ENCODE assay signal across 13 cellular contexts in the genomic region with DNA sequence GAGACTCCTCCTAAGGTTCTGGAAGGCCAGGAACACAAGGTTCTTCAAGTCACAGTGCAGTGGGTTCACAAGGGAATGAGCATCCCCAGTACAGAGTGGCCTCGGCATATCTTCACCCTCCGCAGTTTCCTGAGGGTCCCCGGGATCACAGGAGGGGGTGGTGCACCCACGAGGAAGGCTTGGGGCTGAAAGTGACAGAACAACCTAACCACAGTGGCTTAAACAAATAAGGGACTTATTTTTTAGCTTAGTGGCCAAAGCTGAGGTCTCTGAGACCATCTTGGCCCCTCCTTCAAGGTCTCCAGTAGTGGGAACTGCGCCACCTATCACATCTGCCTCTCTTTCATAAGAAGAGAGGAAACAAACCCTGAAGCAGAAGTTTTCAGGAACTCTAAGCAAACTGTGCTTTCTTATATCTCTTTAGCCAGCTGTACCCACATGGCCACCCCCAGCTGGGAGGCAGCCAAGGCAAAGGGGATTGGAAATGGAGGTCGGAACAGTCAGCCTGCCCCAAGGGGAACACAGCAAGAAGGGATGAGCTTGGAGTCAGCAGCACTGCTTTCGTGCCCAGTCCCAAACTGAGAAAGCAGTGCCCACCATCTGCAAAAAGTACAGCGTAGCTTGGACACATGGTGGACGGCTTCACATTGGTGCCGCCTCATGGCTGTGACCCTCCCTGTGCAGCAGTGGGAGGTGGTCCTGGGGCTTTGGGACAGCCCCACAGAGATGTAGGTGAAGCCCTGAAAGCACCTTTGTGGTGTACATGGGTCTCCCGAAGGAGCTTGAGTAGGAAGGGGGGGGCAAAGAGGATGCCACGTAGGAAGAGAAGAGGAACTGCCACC.
DNase-seq lines count a peak whose midpoint lies in the region; ATAC-seq and TF ChIP-seq lines count a peak whose summit lies in the region.
"Had no signal": no experiment of that assay in that cellular context is flagged by ENCODE, and none has a peak within 500 bp of the region (broad histone marks: within the 10 kb centered on the region; RNA-seq: fewer than 3 reads in every experiment).

No MANE protein-coding gene starts in this region.

- POLR2A ChIA-PET in PC-3 (lab: Charles Lee; ENCODE audit: unreplicated experiment) = no interaction called here

- DNase-seq in GM12864 (ENCODE audit: low read depth) = peak; percentile 44
- DNase-seq in PC-3 = no peak
- no peak for DNase-seq in activated CD4-positive, CD25-positive, alpha-beta regulatory T cell (lab: John Stamatoyannopoulos, UW)
- DNase-seq in psoas muscle = no peak
- no peak for DNase-seq in NCI-H128 (lab: John Stamatoyannopoulos, UW; ENCODE audit: unreplicated experiment)
- no peak for DNase-seq in colonic mucosa
- DNase-seq: activated CD4-positive, alpha-beta T cell treated with anti-CD3 and anti-CD28 coated beads for 48 hours; small intestine; stomach had no signal

- H4K20me1 ChIP-seq in PC-3 (ENCODE audit: low read length) = no peaks in the 10 kb centered on the region

- WGBS in psoas muscle, 3 donors = 70 to 76% (median 73%) methylated on average over 12 of the region's 12 CpGs

- H2AFZ ChIP-seq in PC-3 (ENCODE audit: low read length) = no peak overlapping the region

- no peak overlapping the region for H3K4me2 ChIP-seq in PC-3 (ENCODE audit: low read length)

- no peaks in the 10 kb centered on the region for H3F3A ChIP-seq in PC-3 (ENCODE audit: low read length, unreplicated experiment)

- H3K27ac ChIP-seq in PC-3 (ENCODE audit: low read length) = no peak overlapping the region
- no peak overlapping the region for H3K27ac ChIP-seq in psoas muscle
- H3K27ac ChIP-seq in colonic mucosa = no peak overlapping the region
- H3K27ac ChIP-seq: stomach had no signal

- no peaks in the 10 kb centered on the region for H3K79me2 ChIP-seq in PC-3 (ENCODE audit: low read length)

- H3K9me2 ChIP-seq in PC-3 (replicated peaks; ENCODE audit: low read length) = no peaks in the 10 kb centered on the region

- peak; percentile 91 for ATAC-seq in GM19395 (IDR thresholded peaks at IDR 0.05; ENCODE audit: unreplicated experiment)
- peak; percentile 92 for ATAC-seq in HG02981 (IDR thresholded peaks at IDR 0.05; ENCODE audit: unreplicated experiment)
- no peak for ATAC-seq in PC-3
- no peak for ATAC-seq in psoas muscle
- ATAC-seq: Panc1 had no signal

- H3K9ac ChIP-seq in PC-3 (ENCODE audit: low read length) (no peak overlapping the region), colonic mucosa (ENCODE audit: low read depth in 2 of 2, low read length in 2 of 2) (no peak overlapping the region)

- BruUV-seq in PC-3 (replicated peaks; lab: Mats Ljungman, UMichigan) = no TSS peak

- CTCF ChIA-PET in PC-3 (lab: Charles Lee) = no interaction called here

- TF ChIP-seq CTCF in GM12864 (IDR thresholded peaks at IDR 0.05; ENCODE audit: low read depth, low read length, missing control alignments) (peak; percentile 33), PC-3 (conservative IDR thresholded peaks at IDR 0.05; ENCODE audit: low read depth, low read length) (0 out of 2 replicates have a peak, but pooled peaks have one; percentile 9), psoas muscle (IDR thresholded peaks at IDR 0.05) (no peak), colonic mucosa (IDR thresholded peaks at IDR 0.05) (no peak)

- no peaks in the 10 kb centered on the region for H3K36me3 ChIP-seq in PC-3 (ENCODE audit: low read depth, low read length)
- H3K36me3 ChIP-seq in psoas muscle (ENCODE audit: insufficient read depth in 1 of 2, low read depth in 1 of 2) = no peaks in the 10 kb centered on the region
- H3K36me3 ChIP-seq in colonic mucosa = no peaks in the 10 kb centered on the region
- H3K36me3 ChIP-seq: stomach had no signal

- H3K4me3 ChIP-seq in GM12864 (ENCODE audit: low read depth, low read length) = no peak overlapping the region
- no peak overlapping the region for H3K4me3 ChIP-seq in PC-3 (ENCODE audit: low read length)
- no peak overlapping the region for H3K4me3 ChIP-seq in psoas muscle
- H3K4me3 ChIP-seq in colonic mucosa = no peak overlapping the region
- H3K4me3 ChIP-seq: lung, stomach had no signal

- intact Hi-C loops in PC-3 (cut with micrococcal nuclease) = no loop called here
- intact Hi-C loops in psoas muscle (cut with DNase I) = no loop called here
- intact Hi-C loops in colonic mucosa (cut with DNase I) = no loop called here

- no peaks in the 10 kb centered on the region for H3K9me3 ChIP-seq in PC-3 (ENCODE audit: low read length)
- H3K9me3 ChIP-seq in psoas muscle = no peaks in the 10 kb centered on the region
- no peaks in the 10 kb centered on the region for H3K9me3 ChIP-seq in colonic mucosa
- H3K9me3 ChIP-seq: stomach had no signal

- H3K27me3 ChIP-seq in PC-3 (ENCODE audit: low read length) = no peaks in the 10 kb centered on the region
- peaks cover 0 to 7% (median 5%) of the 10 kb centered on the region in 3 donors for H3K27me3 ChIP-seq in psoas muscle (ENCODE audit: insufficient read depth in 3 of 3, low read length in 2 of 3)
- no peaks in the 10 kb centered on the region for H3K27me3 ChIP-seq in colonic mucosa

- H3K4me1 ChIP-seq in PC-3 (ENCODE audit: insufficient read depth, low read length) = no peaks in the 10 kb centered on the region
- H3K4me1 ChIP-seq in psoas muscle = no peaks in the 10 kb centered on the region
- no peaks in the 10 kb centered on the region for H3K4me1 ChIP-seq in colonic mucosa
- H3K4me1 ChIP-seq: stomach had no signal

Comparison
In these comparisons a context has a peak if more than half of its experiments do, and no peak if none do; other contexts are left out.
1. CTCF ChIP-seq: peak in GM12864 (single experiment) and PC-3 (single experiment); none in psoas muscle (single experiment) and colonic mucosa (single experiment).
2. ATAC-seq: peak in GM19395 (single experiment) and HG02981 (single experiment); none in PC-3 (single experiment) and psoas muscle (0 of 4).